26 cellular contexts compared by ENCODE assay signal in genomic region chr2:36574560-36574959, GRCh38.
"Had no signal": no experiment of that assay in that cellular context is flagged by ENCODE, and none has a peak within 500 bp of the region (broad histone marks: within the 10 kb centered on the region; RNA-seq: fewer than 3 reads in every experiment).

No MANE protein-coding gene starts in this region.

- H3K4me1 Mint-ChIP-seq: memory B cell had no signal

- H3K27ac Mint-ChIP-seq: memory B cell; natural killer cell treated with Interleukin-12 subunit alpha and Interleukin-12 subunit beta and Interleukin-15 and Interleukin-18, amount 100 ng/mL, for 72 hours; stimulated activated memory B cell treated with anti-CD40 and anti-IgM and Interleukin-4, amounts not matched to agents 10 μg/mL and 1 μg/mL and 100 μg/mL, for 72 hours; stimulated activated naive CD8-positive, alpha-beta T cell treated with anti-CD3 and anti-CD28 coated beads, Interleukin-15, amount 100 ng/mL, for 72 hours; type B pancreatic cell had no signal

- H3K4me3 Mint-ChIP-seq: memory B cell; naive thymus-derived CD4-positive, alpha-beta T cell; natural killer cell treated with Interleukin-12 subunit alpha and Interleukin-12 subunit beta and Interleukin-15 and Interleukin-18, amount 100 ng/mL, for 72 hours; neural crest cell; stimulated activated memory B cell treated with anti-CD40 and anti-IgM and Interleukin-4, amounts not matched to agents 10 μg/mL and 1 μg/mL and 100 μg/mL, for 72 hours; stimulated activated naive CD8-positive, alpha-beta T cell treated with anti-CD3 and anti-CD28 coated beads, Interleukin-15, amount 100 ng/mL, for 72 hours; type B pancreatic cell had no signal

- H3K9me3 ChIP-seq: left ventricle myocardium inferior, mucosa of descending colon, pancreas, prostate gland, tibial nerve, vagina had no signal

- H3K9me3 Mint-ChIP-seq: memory B cell; naive thymus-derived CD4-positive, alpha-beta T cell; natural killer cell treated with Interleukin-12 subunit alpha and Interleukin-12 subunit beta and Interleukin-15 and Interleukin-18, amount 100 ng/mL, for 72 hours; neural crest cell; stimulated activated memory B cell treated with anti-CD40 and anti-IgM and Interleukin-4, amounts not matched to agents 10 μg/mL and 1 μg/mL and 100 μg/mL, for 72 hours; stimulated activated naive CD8-positive, alpha-beta T cell treated with anti-CD3 and anti-CD28 coated beads, Interleukin-15, amount 100 ng/mL, for 72 hours; type B pancreatic cell had no signal

- FAIRE-seq: pancreas had no signal

- H3K36me3 ChIP-seq: prostate gland had no signal

- H3K4me3 ChIP-seq: left ventricle myocardium inferior, mucosa of descending colon, pancreas, prostate gland, smooth muscle cell, tibial nerve, vagina had no signal

- ATAC-seq: mucosa of descending colon; naive thymus-derived CD4-positive, alpha-beta T cell; natural killer cell treated with Interleukin-12 subunit alpha and Interleukin-12 subunit beta and Interleukin-15 and Interleukin-18, amount 100 ng/mL, for 72 hours; pancreas; right cardiac atrium; stimulated activated memory B cell treated with anti-CD40 and anti-IgM and Interleukin-4, amounts not matched to agents 10 μg/mL and 1 μg/mL and 100 μg/mL, for 72 hours; stimulated activated naive CD8-positive, alpha-beta T cell treated with anti-CD3 and anti-CD28 coated beads, Interleukin-15, amount 100 ng/mL, for 72 hours had no signal

- H3K4me2 ChIP-seq: smooth muscle cell had no signal

- H3K27me3 ChIP-seq: pancreas, tibial nerve, vagina had no signal

- H3K27ac ChIP-seq: left ventricle myocardium inferior, pancreas, prostate gland, tibial nerve, vagina had no signal

- DNase-seq: islet precursor cell; left ventricle myocardium inferior; midbrain; mucosa of descending colon; naive thymus-derived CD4-positive, alpha-beta T cell; nucleus accumbens; pancreas; posterior cingulate gyrus; retina; right cardiac atrium; stimulated activated CD4-positive, alpha-beta T cell treated with anti-CD3 and anti-CD28 coated beads, Interleukin-1b, Interleukin-23, amount 100 ng/mL, for 48 hours; stimulated activated CD4-positive, alpha-beta T cell treated with anti-CD3 and anti-CD28 coated beads, Interleukin-2, amount 100 ng/mL, for 48 hours; stimulated activated CD4-positive, alpha-beta T cell treated with anti-CD3 and anti-CD28 coated beads, Interleukin-4, amount 100 ng/mL, for 4 hours; stimulated activated CD8-positive, alpha-beta memory T cell treated with anti-CD3 and anti-CD28 coated beads, Interleukin-4, amount 100 ng/mL, for 48 hours; stimulated activated naive CD4-positive, alpha-beta T cell treated with Interleukin-2 at 50 U/mL for 16 hours; stimulated activated naive CD8-positive, alpha-beta T cell treated with anti-CD3 and anti-CD28 coated beads, Interleukin-15, amount 100 ng/mL, for 72 hours; substantia nigra had no signal

- H3K4me1 ChIP-seq: prostate gland had no signal

- H3K27me3 Mint-ChIP-seq: memory B cell; naive thymus-derived CD4-positive, alpha-beta T cell; natural killer cell treated with Interleukin-12 subunit alpha and Interleukin-12 subunit beta and Interleukin-15 and Interleukin-18, amount 100 ng/mL, for 72 hours; stimulated activated memory B cell treated with anti-CD40 and anti-IgM and Interleukin-4, amounts not matched to agents 10 μg/mL and 1 μg/mL and 100 μg/mL, for 72 hours; stimulated activated naive CD8-positive, alpha-beta T cell treated with anti-CD3 and anti-CD28 coated beads, Interleukin-15, amount 100 ng/mL, for 72 hours; type B pancreatic cell had no signal
